ENCODE assay signal across 9 cellular contexts in genomic region chr12:104494816-104495158, GRCh38. TPM values are rescaled to one million over a fixed set of nuclear protein-coding genes. Genes with fewer than 3 reads are reported as not detected.
DNase-seq lines count a peak whose midpoint lies in the region; ATAC-seq, FAIRE-seq and TF ChIP-seq lines count a peak whose summit lies in the region.
"Had no signal": no experiment of that assay in that cellular context is flagged by ENCODE, and none has a peak within 500 bp of the region (broad histone marks: within the 10 kb centered on the region; RNA-seq: fewer than 3 reads in every experiment).

No MANE protein-coding gene starts in this region.

- no peak for TF ChIP-seq CTCF in body of pancreas (IDR thresholded peaks at IDR 0.05)

- H3K27ac Mint-ChIP-seq in activated naive CD8-positive, alpha-beta T cell treated with anti-CD3 and anti-CD28 coated beads, Interleukin-2, amount 50 U/mL, for 24 hours, result peak overlapping the region; percentile 80

- H3K4me3 ChIP-seq in body of pancreas, result no peak overlapping the region

- H3K4me3 Mint-ChIP-seq in activated naive CD8-positive, alpha-beta T cell treated with anti-CD3 and anti-CD28 coated beads, Interleukin-2, amount 50 U/mL, for 24 hours, result peak overlapping the region; percentile 62
- H3K4me3 Mint-ChIP-seq: WTC11 had no signal

- WGBS in body of pancreas, 2 donors, result 61 to 90% methylated on average over 5 of the region's 5 CpGs

- no peak for TF ChIP-seq POLR2A in body of pancreas (IDR thresholded peaks at IDR 0.05)

- no peaks in the 10 kb centered on the region for H3K9me3 ChIP-seq in body of pancreas

- H3K36me3 ChIP-seq in body of pancreas (replicated peaks in 1 of 2; ENCODE audit: insufficient read depth in 1 of 2, low read depth in 2 of 2), result no peaks in the 10 kb centered on the region

- DNase-seq in GM18507 (ENCODE audit: extremely low spot score, insufficient read length, low read depth) (no peak), non-pigmented ciliary epithelial cell (ENCODE audit: low read depth) (peak; percentile 30), body of pancreas (no peak), NCI-H1417 treated with DMSO at 0.1 percent for 48 hours (lab: John Stamatoyannopoulos, UW) (no peak), HT-29 (ENCODE audit: low spot score) (no peak)
- no peak for DNase-seq in activated naive CD8-positive, alpha-beta T cell treated with anti-CD3 and anti-CD28 coated beads, Interleukin-2, amount 50 U/mL, for 24 hours
- DNase-seq in activated CD4-positive, CD25-positive, alpha-beta regulatory T cell treated with anti-CD3 and anti-CD28 coated beads, Interleukin-2, amount 50 U/mL, for 72 hours, result no peak

- no peaks in the 10 kb centered on the region for H3K27me3 ChIP-seq in body of pancreas

- H3K27me3 Mint-ChIP-seq in activated naive CD8-positive, alpha-beta T cell treated with anti-CD3 and anti-CD28 coated beads, Interleukin-2, amount 50 U/mL, for 24 hours, result no peaks in the 10 kb centered on the region

- H3K9me3 Mint-ChIP-seq in activated naive CD8-positive, alpha-beta T cell treated with anti-CD3 and anti-CD28 coated beads, Interleukin-2, amount 50 U/mL, for 24 hours, result no peaks in the 10 kb centered on the region
- H3K9me3 Mint-ChIP-seq: WTC11 had no signal

- H3K27ac ChIP-seq in body of pancreas, result no peak overlapping the region

- intact Hi-C loops in body of pancreas (cut with DNase I), result no loop called here

- ATAC-seq in HG02798 (IDR thresholded peaks at IDR 0.05; ENCODE audit: poor library complexity, unreplicated experiment), result peak; percentile 44
- peak; percentile 56 for ATAC-seq in activated naive CD8-positive, alpha-beta T cell treated with anti-CD3 and anti-CD28 coated beads, Interleukin-2, amount 50 U/mL, for 24 hours
- ATAC-seq in body of pancreas, result no peak
- ATAC-seq: WTC11 had no signal

- H3K4me1 ChIP-seq in body of pancreas, result peaks cover 10% of the 10 kb centered on the region

- H3K4me1 Mint-ChIP-seq in activated naive CD8-positive, alpha-beta T cell treated with anti-CD3 and anti-CD28 coated beads, Interleukin-2, amount 50 U/mL, for 24 hours, result peaks cover 95% of the 10 kb centered on the region

- peaks cover 10% of the 10 kb centered on the region for H3K36me3 Mint-ChIP-seq in activated naive CD8-positive, alpha-beta T cell treated with anti-CD3 and anti-CD28 coated beads, Interleukin-2, amount 50 U/mL, for 24 hours (ENCODE audit: low read depth)
- H3K36me3 Mint-ChIP-seq: WTC11 had no signal

- FAIRE-seq in GM18507 (lab: Jason Lieb, UNC), result peak; percentile 65

RNA-seq across cellular contexts. Expression of gene CHST11, which starts 38.0 kb away (rescaled TPM):
- total RNA-seq in body of pancreas, result 10 to 100 TPM in 1 of 2 donors, 1 to 10 TPM in 1; 4.6 to 14.5 TPM
- 1.6 and 3.8 TPM in 2 replicates for total RNA-seq in HT-29 (2014; rRNA removed; shearing (Covaris generic))
